Comparison of ENCODE assay signal across 15 cellular contexts in the genomic region with DNA sequence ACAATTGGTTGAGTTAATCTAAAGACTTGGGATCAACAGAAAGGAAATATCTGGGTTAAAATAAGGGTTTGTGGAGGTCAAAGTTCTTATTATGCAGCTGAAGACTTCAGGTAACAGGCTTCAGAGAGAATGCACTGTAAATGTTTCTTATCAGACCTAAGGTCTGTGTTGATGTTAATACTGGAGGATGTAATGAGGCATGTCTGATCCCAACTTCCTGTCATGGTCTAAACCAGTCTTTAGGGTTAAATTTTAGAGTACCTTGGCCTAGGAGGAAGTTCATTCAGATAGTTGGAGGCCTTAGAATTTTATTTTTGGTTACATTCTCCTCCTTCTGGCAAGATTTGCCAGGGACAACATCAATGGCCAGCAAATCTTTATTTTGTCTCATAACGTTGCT.
"Had no signal": no experiment of that assay in that cellular context is flagged by ENCODE, and none has a peak within 500 bp of the region (broad histone marks: within the 10 kb centered on the region; RNA-seq: fewer than 3 reads in every experiment).

No MANE protein-coding gene starts in this region.

- H3K27ac Mint-ChIP-seq: naive thymus-derived CD8-positive, alpha-beta T cell; type B pancreatic cell had no signal

- DNase-seq: effector CD4-positive, alpha-beta T cell; heart left ventricle; hippocampal formation; left colon; left ventricle myocardium superior; naive thymus-derived CD8-positive, alpha-beta T cell; posterior cingulate gyrus; right cardiac atrium; small intestine; stimulated activated CD4-positive, alpha-beta T cell treated with anti-CD3 and anti-CD28 coated beads, Interleukin-12 subunit alpha, Interleukin-12 subunit beta, amount 100 ng/mL, for 4 hours; stimulated activated naive CD4-positive, alpha-beta T cell treated with Interleukin-2 at 50 U/mL for 16 hours had no signal

- H3K4me1 Mint-ChIP-seq: naive thymus-derived CD8-positive, alpha-beta T cell; neural crest cell had no signal

- H3K4me3 ChIP-seq: coronary artery, heart left ventricle had no signal

- H3K36me3 ChIP-seq: heart left ventricle had no signal

- H3K27me3 ChIP-seq: heart left ventricle had no signal

- H3K4me3 Mint-ChIP-seq: naive thymus-derived CD8-positive, alpha-beta T cell; neural crest cell; type B pancreatic cell had no signal

- H3K36me3 Mint-ChIP-seq: type B pancreatic cell had no signal

- H3K27ac ChIP-seq: coronary artery, heart left ventricle had no signal

- ATAC-seq: esophagus mucosa; heart left ventricle; left colon; left ventricle myocardium superior; naive thymus-derived CD8-positive, alpha-beta T cell; right cardiac atrium had no signal

- H3K27me3 Mint-ChIP-seq: type B pancreatic cell had no signal

- H3K9me3 Mint-ChIP-seq: type B pancreatic cell had no signal
